Comparison of ENCODE assay signal across 1 cellular context in genomic region chr7:40583653-40584424, GRCh38.
TF ChIP-seq lines count a peak whose summit lies in the region.

No MANE protein-coding gene starts in this region.

TF ChIP-seq in GM23338, 12 proteins besides CTCF, POLR2A, EP300 and RAD21 (continued from another document):
- TF ChIP-seq ZNF462 (CRISPR knock-in tag; IDR thresholded peaks at IDR 0.05) (no peak), NANOG (IDR thresholded peaks at IDR 0.05; ENCODE audit: borderline replicate concordance) (no peak), EZH2 (IDR thresholded peaks at IDR 0.05; ENCODE audit: low read depth, unreplicated experiment) (no peak), CREB1 (CRISPR knock-in tag; IDR thresholded peaks at IDR 0.05; ENCODE audit: low read depth) (no peak), STAT1 (IDR thresholded peaks at IDR 0.05; ENCODE audit: unreplicated experiment) (no peak)
